8 cellular contexts compared by ENCODE assay signal in the genomic region with DNA sequence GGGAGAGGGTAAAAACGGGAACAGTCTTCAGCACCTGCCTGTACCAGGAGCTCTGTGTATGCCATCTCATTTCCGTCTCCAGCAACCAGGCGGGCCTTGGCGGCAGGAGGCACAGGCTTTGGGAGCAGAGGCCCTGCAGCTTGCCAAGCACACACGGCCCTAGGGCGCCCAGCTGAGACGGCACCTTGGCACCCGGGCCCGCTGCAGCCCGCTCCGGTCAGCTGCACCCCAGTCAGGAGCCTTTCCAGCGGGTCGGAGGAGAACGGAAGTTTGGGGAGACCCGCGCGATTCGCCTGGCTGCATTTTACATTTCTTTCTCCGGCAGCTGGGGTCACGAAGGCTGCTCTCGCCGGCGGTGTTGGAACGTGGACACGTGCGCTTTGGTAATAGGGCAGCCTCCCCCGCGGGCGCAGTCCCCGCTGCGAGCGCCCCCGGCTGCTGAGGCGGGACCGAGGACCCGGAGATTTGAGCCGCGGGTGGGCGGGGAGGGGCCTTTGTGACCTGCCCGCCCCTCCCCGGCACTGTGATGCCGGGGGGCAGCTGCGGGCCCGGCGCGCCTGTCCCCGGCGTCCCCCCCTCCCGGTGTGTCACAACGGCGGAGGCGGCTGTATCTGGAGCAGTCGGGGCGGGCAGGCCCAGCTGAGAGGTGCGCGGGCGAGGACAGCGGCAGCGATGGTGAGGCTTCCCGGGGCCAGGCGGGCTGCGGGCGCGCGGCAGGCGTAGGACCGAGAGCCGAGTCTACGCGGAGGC. TPM values are rescaled to one million over a fixed set of nuclear protein-coding genes. Genes with fewer than 3 reads are reported as not detected.
DNase-seq lines count a peak whose midpoint lies in the region; ATAC-seq and TF ChIP-seq lines count a peak whose summit lies in the region.

A gene (plus strand): TSS at position 616 of the 750 bp plus-strand sequence. CDS start 57 bp downstream, at position 673.

- POLR2A ChIA-PET in SK-N-SH (lab: Yijun Ruan, JAX), result no interaction called here

- H3K27me3 Mint-ChIP-seq in central memory CD8-positive, alpha-beta T cell, result peaks cover 51% of the 10 kb centered on the region

- DNase-seq in EL (peak; percentile 56), SK-N-SH (peak; percentile 87), kidney epithelial cell (ENCODE audit: low read depth) (no peak), cortex of kidney (lab: John Stamatoyannopoulos, UW) (no peak)
- DNase-seq in central memory CD8-positive, alpha-beta T cell (ENCODE audit: low spot score in 2 of 2), result no peak
- DNase-seq in stimulated activated CD4-positive, alpha-beta T cell treated with anti-CD3 and anti-CD28 coated beads, Interleukin-2, amount 100 ng/mL, for 24 hours, result peak; percentile 52 to 59

- H3K4me3 ChIP-seq in SK-N-SH (ENCODE audit: low read depth in 2 of 2, low read length in 1 of 2) (peak within 1 kb of the TSS in 1 of 2 experiments; percentile 39; a peak in 2 of 4 replicates), kidney epithelial cell (ENCODE audit: low read depth, low read length) (peak within 1 kb of the TSS; percentile 7)

- H3K27me3 ChIP-seq in SK-N-SH (ENCODE audit: insufficient read depth) (no peaks in the 10 kb centered on the region), kidney epithelial cell (ENCODE audit: control insufficient read depth, insufficient read depth, low read length) (peaks cover 28% of the 10 kb centered on the region)

- H3K36me3 ChIP-seq in SK-N-SH (replicated peaks in 1 of 2; ENCODE audit: control insufficient read depth in 1 of 2, insufficient read depth in 2 of 2, low read length in 1 of 2), result no peaks in the 10 kb centered on the region
- H3K36me3 ChIP-seq in kidney epithelial cell (ENCODE audit: control insufficient read depth, insufficient read depth, low read length), result no peaks in the 10 kb centered on the region

- no peaks in the 10 kb centered on the region for H3F3A ChIP-seq in SK-N-SH (replicated peaks; ENCODE audit: insufficient read depth)

- H3K9me3 Mint-ChIP-seq in central memory CD8-positive, alpha-beta T cell, result no peaks in the 10 kb centered on the region

- H3K36me3 Mint-ChIP-seq in central memory CD8-positive, alpha-beta T cell (ENCODE audit: insufficient read depth), result peaks cover 1% of the 10 kb centered on the region

- H3K9me2 ChIP-seq in SK-N-SH, result no peaks in the 10 kb centered on the region

- TF ChIP-seq CTCF in SK-N-SH (IDR thresholded peaks at IDR 0.05) (no peak), kidney epithelial cell (IDR thresholded peaks at IDR 0.05; ENCODE audit: insufficient read depth, low read length, poor library complexity, severe bottlenecking) (no peak)

- no peak for TF ChIP-seq EP300 in SK-N-SH (IDR thresholded peaks at IDR 0.05; ENCODE audit: borderline replicate concordance in 1 of 2, low read depth in 1 of 2, low read length in 1 of 2)

- no peak within 1 kb of the TSS for H3K27ac Mint-ChIP-seq in central memory CD8-positive, alpha-beta T cell (ENCODE audit: low read depth)

- peak within 1 kb of the TSS; percentile 53 for H3K4me3 Mint-ChIP-seq in central memory CD8-positive, alpha-beta T cell

- H3K4me1 ChIP-seq in SK-N-SH (ENCODE audit: control insufficient read depth in 1 of 2, insufficient read depth in 2 of 2, low read depth in 1 of 2, low read length in 1 of 2), result peaks cover 0 to 14% of the 10 kb centered on the region in 2 experiments; a peak in 1 of 4 replicates

- H3K9me3 ChIP-seq in SK-N-SH, result no peaks in the 10 kb centered on the region

- peak within 1 kb of the TSS; percentile 67 for H3K4me2 ChIP-seq in SK-N-SH

- peak; percentile 51 for ATAC-seq in HG03432 (IDR thresholded peaks at IDR 0.05; ENCODE audit: unreplicated experiment)
- peak; percentile 28 for ATAC-seq in central memory CD8-positive, alpha-beta T cell (replicated peaks; ENCODE audit: extremely low read depth, poor library complexity, severe bottlenecking)
- no peak for ATAC-seq in HG02852 (IDR thresholded peaks at IDR 0.05; ENCODE audit: unreplicated experiment)

- 53% methylated on average over 2 of the region's 70 CpGs for WGBS in SK-N-SH (ENCODE audit: low lambda C conversion rate)

- no peaks in the 10 kb centered on the region for H3K79me2 ChIP-seq in SK-N-SH (ENCODE audit: insufficient read depth)

- H3K4me1 Mint-ChIP-seq in central memory CD8-positive, alpha-beta T cell, result peaks cover 34% of the 10 kb centered on the region

- CTCF ChIA-PET in SK-N-SH (lab: Yijun Ruan, JAX), result interaction anchor here (0.9 kb wide), 1 partner anchor 34 kb away, joined by 3 read pairs; no protein-coding TSS in a partner anchor

- peak within 1 kb of the TSS; percentile 46; the same call in 1 of the 2 replicates for H2AFZ ChIP-seq in SK-N-SH (ENCODE audit: low read depth)

- no peak within 1 kb of the TSS for H3K9ac ChIP-seq in SK-N-SH

- no peak within 1 kb of the TSS for H3K27ac ChIP-seq in SK-N-SH (ENCODE audit: low read depth in 2 of 2, low read length in 1 of 2)

- H4K20me1 ChIP-seq in SK-N-SH (ENCODE audit: insufficient read depth), result no peaks in the 10 kb centered on the region

- TF ChIP-seq RAD21 in SK-N-SH (IDR thresholded peaks at IDR 0.05; ENCODE audit: low read length), result no peak

TF ChIP-seq in SK-N-SH, 30 proteins besides CTCF, POLR2A, EP300 and RAD21:
- TF ChIP-seq, protein P1, sequence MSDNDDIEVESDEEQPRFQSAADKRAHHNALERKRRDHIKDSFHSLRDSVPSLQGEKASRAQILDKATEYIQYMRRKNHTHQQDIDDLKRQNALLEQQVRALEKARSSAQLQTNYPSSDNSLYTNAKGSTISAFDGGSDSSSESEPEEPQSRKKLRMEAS (IDR thresholded peaks at IDR 0.05; ENCODE audit: low read depth), result peak; percentile 58
- TF ChIP-seq MXI1 (IDR thresholded peaks at IDR 0.05; ENCODE audit: low read depth, low read length) (peak; percentile 63), RCOR1 (IDR thresholded peaks at IDR 0.05; ENCODE audit: low read length) (no peak)

RNA-seq across cellular contexts. Expression of the gene that starts here (rescaled TPM):
- 1.7 and 2.1 TPM in 2 replicates for polyA plus RNA-seq in SK-N-SH (2012; rRNA removed)
- polyA plus RNA-seq in SK-N-SH (2012; cell fraction: cytosol; rRNA removed), result 1.0 and 1.2 TPM in 2 replicates
- polyA plus RNA-seq in SK-N-SH (2012; cell fraction: nucleus; rRNA removed), result 6.8 and 7.7 TPM in 2 replicates
- 2.2 TPM in 1 of 2 replicates, not detected in the other for total RNA-seq in kidney epithelial cell

Comparison
In these comparisons a context has a peak if more than half of its experiments do, and no peak if none do; other contexts are left out.
1. DNase-seq: peak in EL (single experiment), SK-N-SH (single experiment) and stimulated activated CD4-positive, alpha-beta T cell treated with anti-CD3 and anti-CD28 coated beads, Interleukin-2, amount 100 ng/mL, for 24 hours (2 of 2); none in central memory CD8-positive, alpha-beta T cell (0 of 2), kidney epithelial cell (single experiment) and cortex of kidney (single experiment).